35 cellular contexts compared by ENCODE assay signal in the genomic region with DNA sequence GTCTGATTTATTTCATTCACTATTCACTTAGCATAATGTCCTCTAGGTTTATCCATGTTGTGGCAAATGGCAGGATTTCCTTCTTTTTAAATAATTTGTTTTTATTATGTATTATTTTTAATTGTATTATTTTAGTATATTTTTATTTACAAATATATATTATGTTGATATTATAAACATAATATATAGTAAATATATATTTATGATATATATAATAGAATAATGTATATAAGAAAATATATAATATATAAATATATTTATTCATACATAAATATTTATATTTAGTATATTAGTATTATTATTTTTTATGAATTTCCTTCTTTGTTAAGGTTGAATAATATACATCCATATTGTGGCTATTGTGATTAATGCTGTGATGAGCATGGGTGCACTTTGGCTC. TPM values are rescaled to one million over a fixed set of nuclear protein-coding genes. Genes with fewer than 3 reads are reported as not detected.
"Had no signal": no experiment of that assay in that cellular context is flagged by ENCODE, and none has a peak within 500 bp of the region (broad histone marks: within the 10 kb centered on the region; RNA-seq: fewer than 3 reads in every experiment).

No MANE protein-coding gene starts in this region.

- H3K27ac ChIP-seq: brain microvascular endothelial cell, Peyer's patch, RWPE1, WERI-Rb-1 had no signal

- H3K4me1 ChIP-seq: Peyer's patch had no signal

- H3K36me3 ChIP-seq: brain microvascular endothelial cell, Peyer's patch, WERI-Rb-1 had no signal

- DNase-seq: activated CD4-positive, alpha-beta T cell treated with anti-CD3 and anti-CD28 coated beads, Interleukin-2, amount 50 U/mL, for 4 hours; activated CD8-positive, alpha-beta T cell treated with anti-CD3 and anti-CD28 coated beads for 36 hours; activated effector memory CD4-positive, alpha-beta T cell treated with anti-CD3 and anti-CD28 coated beads, Interleukin-2, amount 50 U/mL, for 16 hours; activated naive CD4-positive, alpha-beta T cell; activated naive CD4-positive, alpha-beta T cell treated with anti-CD3 and anti-CD28 coated beads, Interleukin-2, amount 50 U/mL, for 16 hours; activated naive CD8-positive, alpha-beta T cell treated with anti-CD3 and anti-CD28 coated beads for 36 hours; activated T-cell treated with anti-CD3 and anti-CD28 coated beads, Interleukin-2, amount 50 U/mL, for 1 hour; activated T-cell treated with anti-CD3 and anti-CD28 coated beads, Interleukin-2, amount 50 U/mL, for 72 hours; amniotic stem cell; aorta; brain microvascular endothelial cell; central memory CD4-positive, alpha-beta T cell; NCI-H1092 treated with DMSO at 0.1 percent for 48 hours; NCI-H1417; NCI-H146; NCI-H187; NCI-H2029 treated with DMSO at 0.1 percent for 48 hours; NCI-H2107; NCI-H2171; NCI-H510A; NCI-H526; NCI-H748 treated with DMSO at 0.1 percent for 48 hours; NK-92 treated with Interleukin-12 subunit alpha and Interleukin-12 subunit beta, amount 100 ng/mL, for 24 hours; PC-3; Peyer's patch; SIG-M5; T-helper 1 cell; T-helper 2 cell; T-helper 9 cell; WERI-Rb-1 had no signal

- H3K27me3 ChIP-seq: brain microvascular endothelial cell, Peyer's patch had no signal

- H3K4me3 ChIP-seq: Peyer's patch had no signal

RNA-seq across cellular contexts. Expression of a gene that starts 52.5 kb away (rescaled TPM):
- total RNA-seq: activated CD8-positive, alpha-beta memory T cell treated with anti-CD3 and anti-CD28 coated beads for 36 hours; activated CD8-positive, alpha-beta T cell treated with anti-CD3 and anti-CD28 coated beads for 36 hours; activated naive CD8-positive, alpha-beta T cell treated with anti-CD3 and anti-CD28 coated beads for 36 hours; aorta; M059J; PC-3; Right ventricle myocardium inferior; SK-MEL-5 had no signal
